ENCODE assay signal across 8 cellular contexts in genomic region chrX:100512471-100512870, GRCh38.
DNase-seq lines count a peak whose midpoint lies in the region; ATAC-seq and TF ChIP-seq lines count a peak whose summit lies in the region.

No MANE protein-coding gene starts in this region.

- no peaks in the 10 kb centered on the region for H3K36me3 Mint-ChIP-seq in neural progenitor cell

- TF ChIP-seq CTCF in coronary artery (IDR thresholded peaks at IDR 0.05) = peak; percentile 38
- peak; percentile 61 for TF ChIP-seq CTCF in neural progenitor cell (IDR thresholded peaks at IDR 0.05)

- H3K27ac Mint-ChIP-seq in neural progenitor cell = no peak overlapping the region

- H3F3A ChIP-seq in neural progenitor cell (ENCODE audit: low read depth) = no peaks in the 10 kb centered on the region

- H3K4me3 Mint-ChIP-seq in neural progenitor cell = no peak overlapping the region

- H3K79me2 ChIP-seq in neural progenitor cell (ENCODE audit: low read depth) = no peaks in the 10 kb centered on the region

- no peak for ATAC-seq in GM19324 (IDR thresholded peaks at IDR 0.05; ENCODE audit: low FRiP score, unreplicated experiment)

- no peaks in the 10 kb centered on the region for H3K4me1 Mint-ChIP-seq in neural progenitor cell

- H3K4me3 ChIP-seq in coronary artery (no peak overlapping the region), neural progenitor cell (no peak overlapping the region)

- H3K27me3 ChIP-seq in neural progenitor cell = no peaks in the 10 kb centered on the region

- no peaks in the 10 kb centered on the region for H4K20me1 ChIP-seq in neural progenitor cell (ENCODE audit: low read depth)

- H3K27me3 Mint-ChIP-seq in neural progenitor cell (ENCODE audit: insufficient read depth, low read depth) = no peaks in the 10 kb centered on the region

- H3K9ac ChIP-seq in neural progenitor cell = no peak overlapping the region

- H3K4me1 ChIP-seq in neural progenitor cell = no peaks in the 10 kb centered on the region

- peaks cover 11% of the 10 kb centered on the region for H3K9me3 ChIP-seq in neural progenitor cell (ENCODE audit: low read depth)

- H2AFZ ChIP-seq in neural progenitor cell (replicated peaks) = no peak overlapping the region

- H3K4me2 ChIP-seq in neural progenitor cell = no peak overlapping the region

- no peaks in the 10 kb centered on the region for H3K9me3 Mint-ChIP-seq in neural progenitor cell

- no peaks in the 10 kb centered on the region for H3K36me3 ChIP-seq in neural progenitor cell

- DNase-seq in NOMO-1 treated with DMSO at 0.1 percent for 48 hours (lab: John Stamatoyannopoulos, UW; ENCODE audit: unreplicated experiment) (peak; percentile 4), NOMO-1 treated with dmso at 0.1 percent for 144 hours (lab: John Stamatoyannopoulos, UW; ENCODE audit: unreplicated experiment) (no peak), NAMALWA (ENCODE audit: low spot score) (peak; percentile 28), coronary artery (ENCODE audit: low spot score) (no peak), neural progenitor cell (ENCODE audit: low spot score) (peak; percentile 15), ecto neural progenitor cell (ENCODE audit: low spot score) (no peak)
- DNase-seq in stimulated activated CD4-positive, alpha-beta T cell treated with anti-CD3 and anti-CD28 coated beads, Interleukin-12 subunit alpha, Interleukin-12 subunit beta, amount 100 ng/mL, for 4 hours = no peak

- no peak overlapping the region for H3K27ac ChIP-seq in coronary artery
- no peak overlapping the region for H3K27ac ChIP-seq in neural progenitor cell

Comparison
In these comparisons a context has a peak if more than half of its experiments do, and no peak if none do; other contexts are left out.
1. DNase-seq: peak in NOMO-1 treated with DMSO at 0.1 percent for 48 hours (single experiment), NAMALWA (single experiment) and neural progenitor cell (single experiment); none in NOMO-1 treated with dmso at 0.1 percent for 144 hours (single experiment), coronary artery (single experiment), stimulated activated CD4-positive, alpha-beta T cell treated with anti-CD3 and anti-CD28 coated beads, Interleukin-12 subunit alpha, Interleukin-12 subunit beta, amount 100 ng/mL, for 4 hours (single experiment) and ecto neural progenitor cell (single experiment).